In the genomic region with DNA sequence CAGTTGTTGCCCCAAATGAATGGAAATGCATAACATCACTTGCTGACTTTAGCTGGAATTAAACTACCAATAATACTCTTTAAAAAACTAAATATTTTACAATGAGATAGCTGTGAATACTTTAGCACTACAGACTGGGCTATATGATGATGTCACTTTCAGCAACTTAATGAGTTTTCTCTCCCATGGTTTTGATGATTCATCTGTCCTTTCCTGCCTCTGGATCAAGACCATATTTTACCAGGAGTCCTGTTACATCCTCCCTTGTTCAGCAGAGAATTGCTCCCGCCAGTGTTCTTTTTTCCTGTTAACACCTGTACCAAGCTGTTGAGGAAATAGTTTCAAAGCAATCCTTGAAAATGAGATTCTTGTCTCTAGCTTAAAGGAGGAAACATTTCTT, we compare ENCODE assay signal across 14 cellular contexts.
DNase-seq lines count a peak whose midpoint lies in the region; ATAC-seq, FAIRE-seq and TF ChIP-seq lines count a peak whose summit lies in the region.
"Had no signal": no experiment of that assay in that cellular context is flagged by ENCODE, and none has a peak within 500 bp of the region (broad histone marks: within the 10 kb centered on the region; RNA-seq: fewer than 3 reads in every experiment).

No MANE protein-coding gene starts in this region.

- in situ Hi-C loops in HepG2 (cut with HindIII; ENCODE audit: extremely low pct_ligation_motif_present, low pct_unique_long_range_greater_than_20kb): no loop called here

- no peaks in the 10 kb centered on the region for H3K9me3 Mint-ChIP-seq in WTC11

- no peak overlapping the region for H3K4me3 Mint-ChIP-seq in WTC11

- H3K4me3 ChIP-seq in HepG2 (replicated peaks in 1 of 3; ENCODE audit: insufficient read depth in 1 of 3, low read depth in 2 of 3, low read length in 3 of 3): no peak overlapping the region
- H3K4me3 ChIP-seq in right lobe of liver: no peak overlapping the region
- H3K4me3 ChIP-seq: BLaER1, pancreas, thyroid gland had no signal

- no peak overlapping the region for H3K9ac ChIP-seq in HepG2 (ENCODE audit: insufficient read depth, low read depth, low read length)
- H3K9ac ChIP-seq: BLaER1 had no signal

- no peak for FAIRE-seq in HepG2 (lab: Jason Lieb, UNC)
- FAIRE-seq: pancreas had no signal

- peak overlapping the region; percentile 15; the same call in 1 of the 2 replicates for H3K27ac Mint-ChIP-seq in WTC11

- H3K27ac ChIP-seq in HepG2 (ENCODE audit: extremely low read length, insufficient read depth, low read length) (no peak overlapping the region), right lobe of liver (no peak overlapping the region)
- H3K27ac ChIP-seq: BLaER1, pancreas, thyroid gland had no signal

- no peaks in the 10 kb centered on the region for H3K36me3 Mint-ChIP-seq in WTC11

- H3K4me1 ChIP-seq in HepG2 (ENCODE audit: insufficient read depth, low read length) (no peaks in the 10 kb centered on the region), right lobe of liver (no peaks in the 10 kb centered on the region)
- H3K4me1 ChIP-seq: pancreas, thyroid gland had no signal

- TF ChIP-seq POLR2A in HepG2 (IDR thresholded peaks at IDR 0.05; ENCODE audit: insufficient read depth in 1 of 2, low read depth in 2 of 2, low read length in 2 of 2) (no peak), right lobe of liver (IDR thresholded peaks at IDR 0.05) (no peak)

- H3K36me3 ChIP-seq in HepG2 (replicated peaks in 1 of 2; ENCODE audit: control insufficient read depth in 1 of 2, insufficient read depth in 2 of 2, low read length in 2 of 2): no peaks in the 10 kb centered on the region
- no peaks in the 10 kb centered on the region for H3K36me3 ChIP-seq in right lobe of liver
- H3K36me3 ChIP-seq: BLaER1, pancreas, thyroid gland had no signal

- 35% methylated on average over 1 of the region's 1 CpG for WGBS in HepG2 (ENCODE audit: low lambda C conversion rate)
- WGBS in right lobe of liver (ENCODE audit: insufficient coverage, low coverage, low lambda C conversion rate, missing lambda C conversion rate): 47% methylated on average over 1 of the region's 1 CpG

- ATAC-seq in HepG2 (no peak), right lobe of liver (no peak), WTC11 (no peak), HG02759 (IDR thresholded peaks at IDR 0.05; ENCODE audit: unreplicated experiment) (no peak)
- ATAC-seq: pancreas had no signal

- no peak overlapping the region for H2AFZ ChIP-seq in HepG2 (ENCODE audit: low read length)

- H3K4me1 Mint-ChIP-seq in WTC11: peaks cover 9% of the 10 kb centered on the region

- H3K27me3 ChIP-seq in HepG2 (ENCODE audit: control insufficient read depth in 1 of 2, insufficient read depth in 2 of 2, low read length in 2 of 2): no peaks in the 10 kb centered on the region
- no peaks in the 10 kb centered on the region for H3K27me3 ChIP-seq in right lobe of liver
- H3K27me3 ChIP-seq: BLaER1, pancreas, thyroid gland had no signal

- DNase-seq in HepG2 (ENCODE audit: low spot score) (no peak), right lobe of liver (no peak), WTC11 (ENCODE audit: low spot score) (no peak), foreskin melanocyte (peak; percentile 24), HuH-7.5 (ENCODE audit: low spot score) (no peak), NCI-H774 (lab: John Stamatoyannopoulos, UW) (no peak)
- DNase-seq in stimulated activated CD8-positive, alpha-beta memory T cell treated with anti-CD3 and anti-CD28 coated beads, Interleukin-4, amount 100 ng/mL, for 48 hours: no peak
- DNase-seq: activated CD4-positive, alpha-beta T cell treated with anti-CD3 and anti-CD28 coated beads for 1 hour; effector CD4-positive, alpha-beta T cell; NCI-H187; pancreas; thyroid gland had no signal

- TF ChIP-seq EP300 in HepG2 (IDR thresholded peaks at IDR 0.05; ENCODE audit: low read depth in 2 of 2, low read length in 2 of 2): no peak
- no peak for TF ChIP-seq EP300 in HepG2 (CRISPR knock-in tag; IDR thresholded peaks at IDR 0.05; ENCODE audit: borderline replicate concordance)

- TF ChIP-seq CTCF in HepG2 (CRISPR knock-in tag; IDR thresholded peaks at IDR 0.05) (no peak), right lobe of liver (IDR thresholded peaks at IDR 0.05) (no peak), WTC11 (IDR thresholded peaks at IDR 0.05) (no peak)

- H3K79me2 ChIP-seq in HepG2 (ENCODE audit: insufficient read depth, low read length): no peaks in the 10 kb centered on the region

- POLR2A ChIA-PET in HepG2 (lab: Yijun Ruan, JAX) (no interaction called here), WTC11 (lab: Charles Lee) (no interaction called here)

- no peaks in the 10 kb centered on the region for H4K20me1 ChIP-seq in HepG2 (ENCODE audit: insufficient read depth, low read length)
- H4K20me1 ChIP-seq: BLaER1 had no signal

- H3K9me3 ChIP-seq in HepG2 (ENCODE audit: low read length) (0 out of 2 replicates have a peak, but pooled peaks cover 6% of the 10 kb centered on the region), right lobe of liver (no peaks in the 10 kb centered on the region)
- H3K9me3 ChIP-seq: BLaER1, pancreas, thyroid gland had no signal

- no peak overlapping the region for H3K4me2 ChIP-seq in HepG2 (ENCODE audit: low read depth, low read length)
- H3K4me2 ChIP-seq: BLaER1 had no signal

- intact Hi-C loops in HepG2 (cut with micrococcal nuclease; ENCODE audit: unreplicated experiment): no loop called here
- intact Hi-C loops in right lobe of liver (cut with DNase I): no loop called here

- H3K27me3 Mint-ChIP-seq in WTC11 (ENCODE audit: low read depth): no peaks in the 10 kb centered on the region

- no TSS peak for BruUV-seq in HepG2 (replicated peaks; lab: Mats Ljungman, UMichigan)

- CTCF ChIA-PET in HepG2 (lab: Yijun Ruan, JAX; ENCODE audit: low intra/inter-chr PET ratio, low total read pairs) (no interaction called here), WTC11 (lab: Charles Lee) (no interaction called here)

- no peak for TF ChIP-seq RAD21 in HepG2 (CRISPR knock-in tag; IDR thresholded peaks at IDR 0.05)

TF ChIP-seq in HepG2, 621 proteins besides CTCF, POLR2A, EP300 and RAD21:
- TF ChIP-seq ZNF589 (CRISPR knock-in tag; conservative IDR thresholded peaks at IDR 0.05) (no peak), RARG (CRISPR knock-in tag; IDR thresholded peaks at IDR 0.05; ENCODE audit: low read depth) (no peak), ZNF253 (CRISPR knock-in tag; IDR thresholded peaks at IDR 0.05; ENCODE audit: borderline replicate concordance) (no peak), ATF7 (IDR thresholded peaks at IDR 0.05) (peak; percentile 53; the same call in 1 of the 2 replicates), ATF7 (CRISPR knock-in tag; IDR thresholded peaks at IDR 0.05) (no peak)
- TF ChIP-seq, protein P1, sequence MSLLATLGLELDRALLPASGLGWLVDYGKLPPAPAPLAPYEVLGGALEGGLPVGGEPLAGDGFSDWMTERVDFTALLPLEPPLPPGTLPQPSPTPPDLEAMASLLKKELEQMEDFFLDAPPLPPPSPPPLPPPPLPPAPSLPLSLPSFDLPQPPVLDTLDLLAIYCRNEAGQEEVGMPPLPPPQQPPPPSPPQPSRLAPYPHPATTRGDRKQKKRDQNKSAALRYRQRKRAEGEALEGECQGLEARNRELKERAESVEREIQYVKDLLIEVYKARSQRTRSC (CRISPR knock-in tag; IDR thresholded peaks at IDR 0.05; ENCODE audit: low read depth): no peak
- TF ChIP-seq, protein P2, sequence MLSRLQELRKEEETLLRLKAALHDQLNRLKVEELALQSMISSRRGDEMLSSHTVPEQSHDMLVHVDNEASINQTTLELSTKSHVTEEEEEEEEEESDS (CRISPR knock-in tag; IDR thresholded peaks at IDR 0.05; ENCODE audit: borderline replicate concordance): no peak
TF ChIP-seq in HepG2: peak in this region for 1.

TF ChIP-seq in WTC11, 78 proteins besides CTCF, POLR2A, EP300 and RAD21 (continues in another document):
- TF ChIP-seq, protein P3, sequence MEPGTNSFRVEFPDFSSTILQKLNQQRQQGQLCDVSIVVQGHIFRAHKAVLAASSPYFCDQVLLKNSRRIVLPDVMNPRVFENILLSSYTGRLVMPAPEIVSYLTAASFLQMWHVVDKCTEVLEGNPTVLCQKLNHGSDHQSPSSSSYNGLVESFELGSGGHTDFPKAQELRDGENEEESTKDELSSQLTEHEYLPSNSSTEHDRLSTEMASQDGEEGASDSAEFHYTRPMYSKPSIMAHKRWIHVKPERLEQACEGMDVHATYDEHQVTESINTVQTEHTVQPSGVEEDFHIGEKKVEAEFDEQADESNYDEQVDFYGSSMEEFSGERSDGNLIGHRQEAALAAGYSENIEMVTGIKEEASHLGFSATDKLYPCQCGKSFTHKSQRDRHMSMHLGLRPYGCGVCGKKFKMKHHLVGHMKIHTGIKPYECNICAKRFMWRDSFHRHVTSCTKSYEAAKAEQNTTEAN (CRISPR knock-in tag; IDR thresholded peaks at IDR 0.05): no peak
- TF ChIP-seq SOX15 (CRISPR knock-in tag; IDR thresholded peaks at IDR 0.05) (no peak), TP53 (CRISPR knock-in tag; IDR thresholded peaks at IDR 0.05) (no peak), ZNF232 (CRISPR knock-in tag; IDR thresholded peaks at IDR 0.05) (no peak)
- TF ChIP-seq, protein P4, sequence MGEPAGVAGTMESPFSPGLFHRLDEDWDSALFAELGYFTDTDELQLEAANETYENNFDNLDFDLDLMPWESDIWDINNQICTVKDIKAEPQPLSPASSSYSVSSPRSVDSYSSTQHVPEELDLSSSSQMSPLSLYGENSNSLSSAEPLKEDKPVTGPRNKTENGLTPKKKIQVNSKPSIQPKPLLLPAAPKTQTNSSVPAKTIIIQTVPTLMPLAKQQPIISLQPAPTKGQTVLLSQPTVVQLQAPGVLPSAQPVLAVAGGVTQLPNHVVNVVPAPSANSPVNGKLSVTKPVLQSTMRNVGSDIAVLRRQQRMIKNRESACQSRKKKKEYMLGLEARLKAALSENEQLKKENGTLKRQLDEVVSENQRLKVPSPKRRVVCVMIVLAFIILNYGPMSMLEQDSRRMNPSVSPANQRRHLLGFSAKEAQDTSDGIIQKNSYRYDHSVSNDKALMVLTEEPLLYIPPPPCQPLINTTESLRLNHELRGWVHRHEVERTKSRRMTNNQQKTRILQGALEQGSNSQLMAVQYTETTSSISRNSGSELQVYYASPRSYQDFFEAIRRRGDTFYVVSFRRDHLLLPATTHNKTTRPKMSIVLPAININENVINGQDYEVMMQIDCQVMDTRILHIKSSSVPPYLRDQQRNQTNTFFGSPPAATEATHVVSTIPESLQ (CRISPR knock-in tag; IDR thresholded peaks at IDR 0.05): no peak
